17 cellular contexts compared by ENCODE assay signal in the genomic region with DNA sequence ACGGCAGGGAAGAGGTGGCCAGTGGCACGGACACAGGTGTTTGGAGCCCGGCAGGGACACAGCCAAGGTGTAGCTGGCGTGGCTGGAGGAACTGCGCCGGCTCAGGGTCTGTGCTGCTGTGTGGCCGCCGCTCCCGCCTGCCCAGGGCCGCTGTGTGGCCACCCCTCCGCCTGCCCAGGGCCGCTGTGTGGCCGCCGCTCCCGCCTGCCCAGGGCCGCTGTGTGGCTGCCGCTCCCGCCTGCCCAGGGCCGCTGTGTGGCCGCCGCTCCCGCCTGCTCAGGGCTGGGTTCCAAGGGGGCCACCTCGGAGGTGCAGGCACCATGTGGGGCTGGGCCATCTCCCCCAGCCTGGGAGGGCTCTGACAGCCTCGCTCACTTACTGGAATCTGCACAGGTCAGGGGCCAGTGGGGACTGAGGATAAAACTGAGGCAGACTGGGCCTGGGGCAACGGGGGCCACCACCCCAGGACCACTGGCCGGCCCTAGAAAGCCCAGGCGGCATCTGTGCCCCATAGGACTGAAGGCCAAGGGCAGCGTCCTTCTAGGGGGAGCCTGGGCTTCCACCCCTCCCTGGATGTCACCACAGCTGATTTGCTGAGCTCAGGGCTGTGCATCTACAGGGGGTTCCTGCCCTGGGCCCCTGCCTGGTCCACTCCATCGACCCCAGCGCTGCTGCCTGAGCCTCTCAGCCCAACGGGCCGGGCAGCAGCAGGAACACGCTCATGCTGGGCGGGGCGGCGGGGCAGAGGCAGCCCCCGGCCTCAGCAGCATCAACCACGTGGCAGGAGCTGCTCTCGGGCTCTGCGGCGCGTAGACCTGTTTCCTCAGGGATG. TPM values are rescaled to one million over a fixed set of nuclear protein-coding genes. Genes with fewer than 3 reads are reported as not detected.
DNase-seq lines count a peak whose midpoint lies in the region; ATAC-seq, FAIRE-seq and TF ChIP-seq lines count a peak whose summit lies in the region.
"Had no signal": no experiment of that assay in that cellular context is flagged by ENCODE, and none has a peak within 500 bp of the region (broad histone marks: within the 10 kb centered on the region; RNA-seq: fewer than 3 reads in every experiment).

No MANE protein-coding gene starts in this region.

- DNase-seq in Right ventricle myocardium superior = peak; percentile 35
- DNase-seq in cardiac septum (ENCODE audit: low spot score) = no peak
- peak; percentile 39 for DNase-seq in CD14-positive monocyte (ENCODE audit: low spot score)
- DNase-seq in left ventricle myocardium superior = peak; percentile 25
- DNase-seq in pancreas = peak in 4 of 6 donors; percentile 20 to 76 (median 52)
- DNase-seq in activated CD4-positive, alpha-beta memory T cell treated with anti-CD3 and anti-CD28 coated beads, Interleukin-2, amount 10 ng/mL, durations not matched to agents 7 days and 5 days = no peak
- DNase-seq in D721Med (ENCODE audit: insufficient read length, low spot score) = no peak
- no peak for DNase-seq in NCI-H2107 treated with DMSO at 0.1 percent for 48 hours (lab: John Stamatoyannopoulos, UW; ENCODE audit: unreplicated experiment)
- DNase-seq: 8988T; CD4-positive, alpha-beta memory T cell; GM23248; HCEC 1CT; NCI-H1105; NCI-H2081; NCI-H446 treated with DMSO at 0.1 percent for 48 hours had no signal

- H3K36me3 Mint-ChIP-seq in CD14-positive monocyte = peaks cover 3 to 10% of the 10 kb centered on the region in 2 donors
- H3K36me3 Mint-ChIP-seq in activated CD4-positive, alpha-beta memory T cell treated with anti-CD3 and anti-CD28 coated beads, Interleukin-2, amount 10 ng/mL, durations not matched to agents 7 days and 5 days (ENCODE audit: low read depth) = peaks cover 11% of the 10 kb centered on the region

- H3K4me1 ChIP-seq in pancreas = no peaks in the 10 kb centered on the region

- CTCF ChIA-PET in activated CD4-positive, alpha-beta memory T cell treated with anti-CD3 and anti-CD28 coated beads, Interleukin-2, amount 10 ng/mL, durations not matched to agents 7 days and 5 days (lab: Charles Lee) = no interaction called here

- POLR2A ChIA-PET in activated CD4-positive, alpha-beta memory T cell treated with anti-CD3 and anti-CD28 coated beads, Interleukin-2, amount 10 ng/mL, durations not matched to agents 7 days and 5 days (lab: Charles Lee) = interaction anchor here (0.5 to 1.0 kb wide), 2 partner anchors 159 to 907 kb away, joined by 3 to 4 read pairs; no protein-coding TSS in a partner anchor

- ATAC-seq in Right ventricle myocardium superior (ENCODE audit: poor library complexity) = no peak
- no peak for ATAC-seq in left ventricle myocardium superior
- ATAC-seq in pancreas = no peak
- ATAC-seq: GM12878 had no signal

- H3K27me3 ChIP-seq in pancreas = no peaks in the 10 kb centered on the region

- H3K9me3 Mint-ChIP-seq in CD14-positive monocyte = peaks cover 14 to 28% (median 22%) of the 10 kb centered on the region in 7 donors
- peaks cover 5% of the 10 kb centered on the region for H3K9me3 Mint-ChIP-seq in activated CD4-positive, alpha-beta memory T cell treated with anti-CD3 and anti-CD28 coated beads, Interleukin-2, amount 10 ng/mL, durations not matched to agents 7 days and 5 days

- FAIRE-seq in pancreas (lab: Jason Lieb, UNC) = no peak
- no peak for FAIRE-seq in D721Med (lab: Jason Lieb, UNC)
- FAIRE-seq: GM12878 had no signal

- H3K9me3 ChIP-seq in pancreas = no peaks in the 10 kb centered on the region

- no peak overlapping the region for H3K4me3 ChIP-seq in pancreas
- H3K4me3 ChIP-seq: GM12878, GM23248 had no signal

- intact Hi-C loops in Right ventricle myocardium superior (cut with DNase I) = no loop called here
- intact Hi-C loops in cardiac septum (cut with DNase I) = no loop called here
- intact Hi-C loops in CD14-positive monocyte (cut with micrococcal nuclease) = loop anchor here (5.0 to 10.0 kb wide), 3 partner anchors 150 to 275 kb away; no protein-coding TSS in a partner anchor
- intact Hi-C loops in left ventricle myocardium superior (cut with micrococcal nuclease) = no loop called here
- intact Hi-C loops in pancreas (cut with DNase I) = loop anchor here in 2 of 3 donors (5.0 kb wide), 2 partner anchors 270 to 275 kb away; no protein-coding TSS in a partner anchor

- WGBS in pancreas, 2 donors = 94 to 96% methylated on average over 35 to 42 of the region's 42 CpGs

- H3K27me3 Mint-ChIP-seq in CD14-positive monocyte (ENCODE audit: low read depth in 3 of 3) = peaks cover 1 to 12% (median 2%) of the 10 kb centered on the region in 3 donors
- no peaks in the 10 kb centered on the region for H3K27me3 Mint-ChIP-seq in activated CD4-positive, alpha-beta memory T cell treated with anti-CD3 and anti-CD28 coated beads, Interleukin-2, amount 10 ng/mL, durations not matched to agents 7 days and 5 days
- H3K27me3 Mint-ChIP-seq: B cell; CD4-positive, alpha-beta memory T cell had no signal

- H3K27ac ChIP-seq in pancreas = no peak overlapping the region
- H3K27ac ChIP-seq: GM23248 had no signal

- TF ChIP-seq CTCF in CD14-positive monocyte (IDR thresholded peaks at IDR 0.05) (no peak), pancreas (IDR thresholded peaks at IDR 0.05) (no peak), D721Med (IDR thresholded peaks at IDR 0.05; ENCODE audit: insufficient read depth, missing control alignments) (no peak)

- H3K27ac Mint-ChIP-seq in CD14-positive monocyte = no peak overlapping the region
- no peak overlapping the region for H3K27ac Mint-ChIP-seq in activated CD4-positive, alpha-beta memory T cell treated with anti-CD3 and anti-CD28 coated beads, Interleukin-2, amount 10 ng/mL, durations not matched to agents 7 days and 5 days
- H3K27ac Mint-ChIP-seq: B cell had no signal

- H3K36me3 ChIP-seq in pancreas = peaks cover 0 to 18% (median 0%) of the 10 kb centered on the region in 3 donors

- H3K4me3 Mint-ChIP-seq in CD14-positive monocyte = no peak overlapping the region
- H3K4me3 Mint-ChIP-seq in activated CD4-positive, alpha-beta memory T cell treated with anti-CD3 and anti-CD28 coated beads, Interleukin-2, amount 10 ng/mL, durations not matched to agents 7 days and 5 days = no peak overlapping the region
- H3K4me3 Mint-ChIP-seq: B cell had no signal

- H3K4me1 Mint-ChIP-seq in CD14-positive monocyte = peaks cover 12% of the 10 kb centered on the region
- peaks cover 4% of the 10 kb centered on the region for H3K4me1 Mint-ChIP-seq in activated CD4-positive, alpha-beta memory T cell treated with anti-CD3 and anti-CD28 coated beads, Interleukin-2, amount 10 ng/mL, durations not matched to agents 7 days and 5 days

RNA-seq across cellular contexts. Expression of gene C13orf46, which starts 21.5 kb away (rescaled TPM):
- 0.32 TPM for total RNA-seq in Right ventricle myocardium superior
- total RNA-seq in cardiac septum = 0.40 TPM
- polyA plus RNA-seq in CD14-positive monocyte = under 1 TPM in 1 of 2 donors, not detected in 1; 0.05 TPM
- total RNA-seq in left ventricle myocardium superior = 0.37 TPM
- 10 to 100 TPM in 4 of 6 donors, 1 to 10 TPM in 2; 5.2 to 23.1 (median 10.6) TPM for total RNA-seq in pancreas
- polyA plus RNA-seq in pancreas = 10 to 100 TPM in 1 of 2 donors, 1 to 10 TPM in 1; 2.9 to 12.0 TPM
- 1 to 10 TPM; 2.5 to 2.9 TPM for total RNA-seq in activated CD4-positive, alpha-beta memory T cell treated with anti-CD3 and anti-CD28 coated beads, Interleukin-2, amount 10 ng/mL, durations not matched to agents 7 days and 5 days
- total RNA-seq: GM23248 had no signal

Comparison
In these comparisons a context has a peak if more than half of its experiments do, and no peak if none do; other contexts are left out.
1. DNase-seq: peak in Right ventricle myocardium superior (single experiment), CD14-positive monocyte (single experiment), left ventricle myocardium superior (single experiment) and pancreas (4 of 6); none in cardiac septum (single experiment), activated CD4-positive, alpha-beta memory T cell treated with anti-CD3 and anti-CD28 coated beads, Interleukin-2, amount 10 ng/mL, durations not matched to agents 7 days and 5 days (single experiment), D721Med (single experiment) and NCI-H2107 treated with DMSO at 0.1 percent for 48 hours (single experiment).
2. intact Hi-C loops: an anchor here in CD14-positive monocyte (5.0 to 10.0 kb wide) and pancreas (5.0 kb wide); none called in Right ventricle myocardium superior, cardiac septum and left ventricle myocardium superior.